In genomic region chr1:160428655-160429054, GRCh38 we compare ENCODE assay signal across 8 cellular contexts. TPM values are rescaled to one million over a fixed set of nuclear protein-coding genes. Genes with fewer than 3 reads are reported as not detected.
DNase-seq lines count a peak whose midpoint lies in the region; ATAC-seq and TF ChIP-seq lines count a peak whose summit lies in the region.

No MANE protein-coding gene starts in this region.

- no peak overlapping the region for H3K4me3 ChIP-seq in right atrium auricular region
- no peak overlapping the region for H3K4me3 ChIP-seq in smooth muscle cell

- H3K9me3 ChIP-seq in H9 (ENCODE audit: control insufficient read depth, low read depth, low read length) = no peaks in the 10 kb centered on the region
- no peaks in the 10 kb centered on the region for H3K9me3 ChIP-seq in right atrium auricular region
- no peaks in the 10 kb centered on the region for H3K9me3 ChIP-seq in smooth muscle cell (replicated peaks; ENCODE audit: low read depth)

- H3K4me1 ChIP-seq in H9 (ENCODE audit: insufficient read depth, low read length) (no peaks in the 10 kb centered on the region), right atrium auricular region (peaks cover 0 to 9% of the 10 kb centered on the region in 2 donors), smooth muscle cell (ENCODE audit: low read depth) (no peaks in the 10 kb centered on the region)

- no peaks in the 10 kb centered on the region; the same call in 1 of the 2 replicates for H3K27me3 Mint-ChIP-seq in H9 (ENCODE audit: low read depth)
- no peaks in the 10 kb centered on the region for H3K27me3 Mint-ChIP-seq in activated naive CD8-positive, alpha-beta T cell treated with anti-CD3 and anti-CD28 coated beads, Interleukin-2, amount 50 U/mL, for 24 hours

- no peak overlapping the region for H2AK5ac ChIP-seq in H9 (ENCODE audit: insufficient read length, low read length)

- no peak overlapping the region for H2AFZ ChIP-seq in H9 (ENCODE audit: low read length)
- no peak overlapping the region for H2AFZ ChIP-seq in smooth muscle cell (ENCODE audit: low read depth)

- DNase-seq in DMS153 treated with DMSO at 0.1 percent for 48 hours (lab: John Stamatoyannopoulos, UW; ENCODE audit: unreplicated experiment) (peak; percentile 90), H9 (no peak), OCI-M1 (lab: John Stamatoyannopoulos, UW) (peak; percentile 90), right atrium auricular region (ENCODE audit: low spot score) (no peak), smooth muscle cell (lab: John Stamatoyannopoulos, UW; ENCODE audit: unreplicated experiment) (no peak), NCI-H774 (lab: John Stamatoyannopoulos, UW) (no peak)
- DNase-seq in activated naive CD8-positive, alpha-beta T cell treated with anti-CD3 and anti-CD28 coated beads, Interleukin-2, amount 50 U/mL, for 24 hours = peak; percentile 60

- H3K79me2 ChIP-seq in H9 (ENCODE audit: insufficient read depth, low read length) (no peaks in the 10 kb centered on the region), smooth muscle cell (ENCODE audit: low read depth) (no peaks in the 10 kb centered on the region)

- H4K20me1 ChIP-seq in H9 (ENCODE audit: control insufficient read depth, insufficient read depth, insufficient read length) = no peaks in the 10 kb centered on the region
- no peaks in the 10 kb centered on the region for H4K20me1 ChIP-seq in smooth muscle cell (ENCODE audit: low read depth)

- H3K36me3 ChIP-seq in right atrium auricular region = peaks cover 9% of the 10 kb centered on the region
- H3K36me3 ChIP-seq in smooth muscle cell (ENCODE audit: low read depth) = no peaks in the 10 kb centered on the region

- H3K27ac ChIP-seq in H9 (ENCODE audit: insufficient read length, low read depth, low read length) (no peak overlapping the region), right atrium auricular region (no peak overlapping the region), smooth muscle cell (ENCODE audit: low read depth) (no peak overlapping the region)

- H3K4ac ChIP-seq in H9 (ENCODE audit: low read depth, low read length) = no peak overlapping the region

- H3K9me3 Mint-ChIP-seq in H9 = no peaks in the 10 kb centered on the region
- peaks cover 3% of the 10 kb centered on the region for H3K9me3 Mint-ChIP-seq in activated naive CD8-positive, alpha-beta T cell treated with anti-CD3 and anti-CD28 coated beads, Interleukin-2, amount 50 U/mL, for 24 hours

- H3F3A ChIP-seq in smooth muscle cell (ENCODE audit: low read depth) = no peaks in the 10 kb centered on the region

- H3K4me3 Mint-ChIP-seq in H9 = no peak overlapping the region
- H3K4me3 Mint-ChIP-seq in activated naive CD8-positive, alpha-beta T cell treated with anti-CD3 and anti-CD28 coated beads, Interleukin-2, amount 50 U/mL, for 24 hours = peak overlapping the region; percentile 24

- no peak overlapping the region for H3K23ac ChIP-seq in H9 (ENCODE audit: insufficient read length, low read depth, low read length)

- ATAC-seq in activated naive CD8-positive, alpha-beta T cell treated with anti-CD3 and anti-CD28 coated beads, Interleukin-2, amount 50 U/mL, for 24 hours = peak; percentile 52
- ATAC-seq in GM18861 (IDR thresholded peaks at IDR 0.05; ENCODE audit: unreplicated experiment) = no peak

- WGBS in H9 (ENCODE audit: extremely low coverage, insufficient read length, low lambda C conversion rate) = no CpG with 5 or more reads among the region's 1 CpG
- WGBS in smooth muscle cell (ENCODE audit: low lambda C conversion rate) = 81% methylated on average over 1 of the region's 1 CpG

- H3K36me3 Mint-ChIP-seq in H9 (ENCODE audit: insufficient read depth in 1 of 3, low read depth in 3 of 3) = peaks cover 18 to 42% (median 39%) of the 10 kb centered on the region in 3 experiments; a peak in 6 of 7 replicates
- H3K36me3 Mint-ChIP-seq in activated naive CD8-positive, alpha-beta T cell treated with anti-CD3 and anti-CD28 coated beads, Interleukin-2, amount 50 U/mL, for 24 hours (ENCODE audit: low read depth) = peaks cover 16% of the 10 kb centered on the region

- no peak overlapping the region for H4K8ac ChIP-seq in H9 (replicated peaks; ENCODE audit: insufficient read length, low read depth, low read length)

- H2BK20ac ChIP-seq in H9 (ENCODE audit: low read depth, low read length, poor library complexity, severe bottlenecking) = no peak overlapping the region

- H3K23me2 ChIP-seq in H9 (ENCODE audit: insufficient read length, low read depth, low read length, poor library complexity, severe bottlenecking) = no peaks in the 10 kb centered on the region

- H3K9ac ChIP-seq in H9 (ENCODE audit: extremely low read depth, insufficient read length, low read length) (no peak overlapping the region), smooth muscle cell (ENCODE audit: low read depth) (no peak overlapping the region)

- H3K4me2 ChIP-seq in H9 (ENCODE audit: insufficient read depth, insufficient read length, low read length) (no peak overlapping the region), smooth muscle cell (no peak overlapping the region)

- H2BK15ac ChIP-seq in H9 (ENCODE audit: low read depth, low read length) = no peak overlapping the region

- H3K27me3 ChIP-seq in H9 (ENCODE audit: insufficient read depth, low read length) (no peaks in the 10 kb centered on the region), right atrium auricular region (no peaks in the 10 kb centered on the region), smooth muscle cell (ENCODE audit: low read depth) (no peaks in the 10 kb centered on the region)

- no peak overlapping the region for H4K5ac ChIP-seq in H9 (ENCODE audit: insufficient read length, low read depth, low read length)

- peaks cover 0 to 11% of the 10 kb centered on the region in 2 experiments; a peak in 3 of 4 replicates for H3K4me1 Mint-ChIP-seq in H9
- H3K4me1 Mint-ChIP-seq in activated naive CD8-positive, alpha-beta T cell treated with anti-CD3 and anti-CD28 coated beads, Interleukin-2, amount 50 U/mL, for 24 hours = peaks cover 64% of the 10 kb centered on the region

- no peak overlapping the region for H2BK12ac ChIP-seq in H9 (ENCODE audit: insufficient read length, low read depth, low read length)

- no peak overlapping the region for H3T11ph ChIP-seq in H9 (ENCODE audit: low read length)

- H3K79me1 ChIP-seq in H9 (ENCODE audit: insufficient read depth, low read depth, low read length, poor library complexity, severe bottlenecking) = no peaks in the 10 kb centered on the region

- TF ChIP-seq CTCF in H9 (conservative IDR thresholded peaks at IDR 0.05) = peak; percentile 79
- peak; percentile 31 to 72 for TF ChIP-seq CTCF in right atrium auricular region (IDR thresholded peaks at IDR 0.05)
- peak; percentile 53 for TF ChIP-seq CTCF in smooth muscle cell (IDR thresholded peaks at IDR 0.05; ENCODE audit: borderline replicate concordance, insufficient read depth, poor library complexity, severe bottlenecking)

- H2BK5ac ChIP-seq in H9 (ENCODE audit: insufficient read length, low read length) = no peak overlapping the region

- no peak overlapping the region for H3K14ac ChIP-seq in H9 (ENCODE audit: insufficient read depth, low read length)

- H3K56ac ChIP-seq in H9 (ENCODE audit: insufficient read length, low read depth, low read length) = no peak overlapping the region

- H3K18ac ChIP-seq in H9 (ENCODE audit: insufficient read length, low read depth, low read length) = no peak overlapping the region

- H4K91ac ChIP-seq in H9 (ENCODE audit: insufficient read length, low read depth, low read length) = no peak overlapping the region

- no peak overlapping the region for H2BK120ac ChIP-seq in H9 (ENCODE audit: low read depth, low read length, poor library complexity, severe bottlenecking)

- H3K27ac Mint-ChIP-seq in H9 = no peak overlapping the region; a peak in 1 of 7 replicates
- peak overlapping the region; percentile 89 for H3K27ac Mint-ChIP-seq in activated naive CD8-positive, alpha-beta T cell treated with anti-CD3 and anti-CD28 coated beads, Interleukin-2, amount 50 U/mL, for 24 hours

RNA-seq across cellular contexts. Expression of gene VANGL2, which starts 28.3 kb away (rescaled TPM):
- total RNA-seq in H9 (2021) (57.7 and 58.5 TPM in 2 replicates), right atrium auricular region (1 to 10 TPM; 3.4 to 8.1 TPM), smooth muscle cell (12.2 and 12.6 TPM in 2 replicates)
- 7.1 and 8.3 TPM in 2 replicates for polyA plus RNA-seq in smooth muscle cell

Comparison
In these comparisons a context has a peak if more than half of its experiments do, and no peak if none do; other contexts are left out.
1. DNase-seq: peak in DMS153 treated with DMSO at 0.1 percent for 48 hours (single experiment), OCI-M1 (single experiment) and activated naive CD8-positive, alpha-beta T cell treated with anti-CD3 and anti-CD28 coated beads, Interleukin-2, amount 50 U/mL, for 24 hours (single experiment); none in H9 (single experiment), right atrium auricular region (single experiment), smooth muscle cell (single experiment) and NCI-H774 (single experiment).
2. Peak in every context shown above with its lines, with median percentiles within 50 percentile points of each other: CTCF ChIP-seq.